8 cellular contexts compared by ENCODE assay signal in genomic region chr14:92259613-92260357, GRCh38.
A peak's percentile ranks its signal among the peaks of the same experiment; 100 is the strongest.
DNase-seq lines count a peak whose midpoint lies in the region; ATAC-seq and TF ChIP-seq lines count a peak whose summit lies in the region.

No MANE protein-coding gene starts in this region.

- DNase-seq in effector memory CD8-positive, alpha-beta T cell, result peak in 1 of 3 experiments; percentile 3
- no peak for DNase-seq in T-helper 2 cell treated with Interferon-gamma antibody and Interleukin-4, amounts not matched to agents 5 μg/mL and 100 μg/mL, for 36 hours (ENCODE audit: low spot score)
- DNase-seq in NCI-H524 (lab: John Stamatoyannopoulos, UW), result no peak
- DNase-seq in NK-92 treated with Interleukin-12 subunit alpha and Interleukin-12 subunit beta, amount 100 ng/mL, for 24 hours (lab: John Stamatoyannopoulos, UW), result no peak
- no peak for DNase-seq in COR-L47 (lab: John Stamatoyannopoulos, UW)

- peaks cover 23 to 25% of the 10 kb centered on the region in 2 donors for H3K27me3 Mint-ChIP-seq in effector memory CD8-positive, alpha-beta T cell
- H3K27me3 Mint-ChIP-seq in T-helper 2 cell treated with Interferon-gamma antibody and Interleukin-4, amounts not matched to agents 5 μg/mL and 100 μg/mL, for 36 hours (ENCODE audit: low read depth), result peaks cover 15% of the 10 kb centered on the region

- peaks cover 9 to 12% of the 10 kb centered on the region in 2 donors for H3K4me1 Mint-ChIP-seq in effector memory CD8-positive, alpha-beta T cell (ENCODE audit: low read depth in 2 of 2)
- H3K4me1 Mint-ChIP-seq in T-helper 2 cell treated with Interferon-gamma antibody and Interleukin-4, amounts not matched to agents 5 μg/mL and 100 μg/mL, for 36 hours (ENCODE audit: low read depth), result peaks cover 7% of the 10 kb centered on the region

- peak overlapping the region; percentile 19 to 80 for H3K27ac Mint-ChIP-seq in effector memory CD8-positive, alpha-beta T cell
- H3K27ac Mint-ChIP-seq in T-helper 2 cell treated with Interferon-gamma antibody and Interleukin-4, amounts not matched to agents 5 μg/mL and 100 μg/mL, for 36 hours, result no peak overlapping the region

- ATAC-seq in GM18505 (IDR thresholded peaks at IDR 0.05; ENCODE audit: unreplicated experiment) (peak; percentile 63), GM21515 (IDR thresholded peaks at IDR 0.05; ENCODE audit: unreplicated experiment) (peak; percentile 80), HG03342 (IDR thresholded peaks at IDR 0.05; ENCODE audit: unreplicated experiment) (peak; percentile 79)
- ATAC-seq in effector memory CD8-positive, alpha-beta T cell (replicated peaks), result peak; percentile 44

- no peak for TF ChIP-seq POLR2A in GM18505 (IDR thresholded peaks at IDR 0.05; ENCODE audit: borderline replicate concordance, extremely low read depth, insufficient read depth, insufficient read length)

- H3K9me3 Mint-ChIP-seq in effector memory CD8-positive, alpha-beta T cell, result no peaks in the 10 kb centered on the region
- H3K9me3 Mint-ChIP-seq in T-helper 2 cell treated with Interferon-gamma antibody and Interleukin-4, amounts not matched to agents 5 μg/mL and 100 μg/mL, for 36 hours, result no peaks in the 10 kb centered on the region

- no peak overlapping the region for H3K4me3 Mint-ChIP-seq in effector memory CD8-positive, alpha-beta T cell
- no peak overlapping the region for H3K4me3 Mint-ChIP-seq in T-helper 2 cell treated with Interferon-gamma antibody and Interleukin-4, amounts not matched to agents 5 μg/mL and 100 μg/mL, for 36 hours

- H3K36me3 Mint-ChIP-seq in effector memory CD8-positive, alpha-beta T cell (ENCODE audit: insufficient read depth), result peaks cover 3% of the 10 kb centered on the region
- H3K36me3 Mint-ChIP-seq in T-helper 2 cell treated with Interferon-gamma antibody and Interleukin-4, amounts not matched to agents 5 μg/mL and 100 μg/mL, for 36 hours (ENCODE audit: low read depth), result no peaks in the 10 kb centered on the region
